Comparison of ENCODE assay signal across 8 cellular contexts in genomic region chr15:44712108-44713005, GRCh38. TPM values are rescaled to one million over a fixed set of nuclear protein-coding genes. Genes with fewer than 3 reads are reported as not detected.
DNase-seq lines count a peak whose midpoint lies in the region; ATAC-seq, FAIRE-seq and TF ChIP-seq lines count a peak whose summit lies in the region.

No MANE protein-coding gene starts in this region.

- FAIRE-seq in HepG2 (lab: Jason Lieb, UNC) = no peak

- in situ Hi-C loops in HepG2 (cut with HindIII; ENCODE audit: extremely low pct_ligation_motif_present, low pct_unique_long_range_greater_than_20kb) = no loop called here

- intact Hi-C loops in HepG2 (cut with micrococcal nuclease; ENCODE audit: unreplicated experiment) = no loop called here

- POLR2A ChIA-PET in HepG2 (lab: Yijun Ruan, JAX) = interaction anchor here (0.6 to 6.6 kb wide), 16 partner anchors 9 to 375 kb away, joined by 3 to 157 read pairs (median 4); partner anchors contain the start of genes EIF3J, SPG11 and TRIM69

- TF ChIP-seq EP300 in HepG2 (IDR thresholded peaks at IDR 0.05; ENCODE audit: low read depth in 2 of 2, low read length in 2 of 2) (no peak), HepG2 (CRISPR knock-in tag; IDR thresholded peaks at IDR 0.05; ENCODE audit: borderline replicate concordance) (no peak)

- peak overlapping the region; percentile 88 for H3K4me2 ChIP-seq in HepG2 (ENCODE audit: low read depth, low read length)

- H3K9ac ChIP-seq in duodenal mucosa (ENCODE audit: low read depth in 1 of 2, low read length in 2 of 2) = peak overlapping the region; percentile 98 to 100
- peak overlapping the region; percentile 94 for H3K9ac ChIP-seq in HepG2 (ENCODE audit: insufficient read depth, low read depth, low read length)

- BruUV-seq in HepG2 (replicated peaks; lab: Mats Ljungman, UMichigan) = TSS peak; percentile 72

- peaks cover 28 to 40% of the 10 kb centered on the region in 2 donors for H3K4me1 ChIP-seq in duodenal mucosa (ENCODE audit: control insufficient read depth in 1 of 2, insufficient read depth in 2 of 2, low read length in 2 of 2)
- H3K4me1 ChIP-seq in HepG2 (ENCODE audit: insufficient read depth, low read length) = peaks cover 28% of the 10 kb centered on the region

- H3K4me3 ChIP-seq in duodenal mucosa (ENCODE audit: low read depth in 1 of 2, low read length in 2 of 2) (peak overlapping the region; percentile 87 to 88), HepG2 (replicated peaks in 1 of 3; ENCODE audit: insufficient read depth in 1 of 3, low read depth in 2 of 3, low read length in 3 of 3) (peak overlapping the region; percentile 85 to 99 (median 96))

- peaks cover 17% of the 10 kb centered on the region; the same call in 1 of the 2 replicates for H4K20me1 ChIP-seq in HepG2 (ENCODE audit: insufficient read depth, low read length)

- H3K27ac ChIP-seq in duodenal mucosa (ENCODE audit: low read depth, low read length) = peak overlapping the region; percentile 100
- H3K27ac ChIP-seq in HepG2 (ENCODE audit: extremely low read length, insufficient read depth, low read length) = peak overlapping the region; percentile 96

- no peak for TF ChIP-seq RAD21 in HepG2 (CRISPR knock-in tag; IDR thresholded peaks at IDR 0.05)

- no peaks in the 10 kb centered on the region for H3K27me3 ChIP-seq in duodenal mucosa (ENCODE audit: control insufficient read depth in 1 of 2, insufficient read depth in 2 of 2, low read length in 2 of 2)
- H3K27me3 ChIP-seq in HepG2 (ENCODE audit: control insufficient read depth in 1 of 2, insufficient read depth in 2 of 2, low read length in 2 of 2) = no peaks in the 10 kb centered on the region; a peak in 1 of 5 replicates

- peaks cover 39% of the 10 kb centered on the region for H3K79me2 ChIP-seq in HepG2 (ENCODE audit: insufficient read depth, low read length)

- WGBS in HepG2 (ENCODE audit: low lambda C conversion rate) = 3% methylated on average over 32 of the region's 35 CpGs

- TF ChIP-seq CTCF in HepG2 (CRISPR knock-in tag; IDR thresholded peaks at IDR 0.05) = no peak

- no peak overlapping the region for H2AFZ ChIP-seq in HepG2 (ENCODE audit: low read length)

- CTCF ChIA-PET in HepG2 (lab: Yijun Ruan, JAX; ENCODE audit: low intra/inter-chr PET ratio, low total read pairs) = no interaction called here

- H3K36me3 ChIP-seq in duodenal mucosa (ENCODE audit: control insufficient read depth in 1 of 2, insufficient read depth in 2 of 2, low read length in 2 of 2) = peaks cover 25 to 30% of the 10 kb centered on the region in 2 donors
- H3K36me3 ChIP-seq in HepG2 (replicated peaks in 1 of 2; ENCODE audit: control insufficient read depth in 1 of 2, insufficient read depth in 2 of 2, low read length in 2 of 2) = peaks cover 7 to 25% of the 10 kb centered on the region in 2 experiments

- peak; percentile 54 for DNase-seq in AG08395 (ENCODE audit: low spot score)
- DNase-seq in NCI-H510A treated with DMSO at 0.1 percent for 48 hours (lab: John Stamatoyannopoulos, UW) = peak; percentile 26
- peak; percentile 48 for DNase-seq in activated CD4-positive, alpha-beta T cell treated with anti-CD3 and anti-CD28 coated beads for 1 hour
- DNase-seq in HepG2 (ENCODE audit: low spot score) = peak; percentile 43
- DNase-seq in stimulated activated CD4-positive, alpha-beta T cell treated with anti-CD3 and anti-CD28 coated beads, Interleukin-4, amount 100 ng/mL, for 24 hours = peak; percentile 79

- no peak for TF ChIP-seq POLR2A in HepG2 (IDR thresholded peaks at IDR 0.05; ENCODE audit: insufficient read depth in 1 of 2, low read depth in 2 of 2, low read length in 2 of 2)

- H3K9me3 ChIP-seq in duodenal mucosa (ENCODE audit: control insufficient read depth in 1 of 2, low read length in 2 of 2) (no peaks in the 10 kb centered on the region), HepG2 (ENCODE audit: low read length) (no peaks in the 10 kb centered on the region)

- ATAC-seq in GM19372 (IDR thresholded peaks at IDR 0.05; ENCODE audit: low read depth, unreplicated experiment) (peak; percentile 18), HepG2 (peak; percentile 74), GM21737 (IDR thresholded peaks at IDR 0.05; ENCODE audit: unreplicated experiment) (no peak)

RNA-seq across cellular contexts. Expression of gene B2M, which starts 1.0 kb away (rescaled TPM):
- total RNA-seq in HepG2 (2016; rRNA removed; fragmentation: Illumina TruSeq; extraction: Trizol) = 530 and 784 TPM in 2 replicates
- total RNA-seq in HepG2 (2016; cell fraction: cytosol; rRNA removed; fragmentation: Illumina TruSeq; extraction: Trizol; ENCODE audit: low read depth) = 119 and 125 TPM in 2 replicates
- total RNA-seq in HepG2 (2016; cell fraction: insoluble cytoplasmic fraction; rRNA removed; fragmentation: Illumina TruSeq; extraction: Trizol) = 505 and 836 TPM in 2 replicates
- 137 and 145 TPM in 2 replicates for total RNA-seq in HepG2 (2016; cell fraction: membrane; rRNA removed; fragmentation: Illumina TruSeq; extraction: Trizol)
- 527 and 591 TPM in 2 replicates for total RNA-seq in HepG2 (2016; cell fraction: nucleus; rRNA removed; fragmentation: Illumina TruSeq; extraction: Trizol)
- polyA plus RNA-seq in HepG2 (2011; rRNA removed) = 754 and 857 TPM in 2 replicates
- 1,404 and 3,087 TPM in 2 replicates for polyA plus RNA-seq in HepG2 (2011; cell fraction: cytosol; rRNA removed)
- polyA plus RNA-seq in HepG2 (2011; cell fraction: nucleus; rRNA removed) = 194 and 300 TPM in 2 replicates
- polyA plus RNA-seq in HepG2 (2012) = 589 and 873 TPM in 2 replicates
- 135 and 139 TPM in 2 replicates for polyA plus RNA-seq in HepG2 (2016; cell fraction: cytosol; fragmentation: Illumina TruSeq; extraction: Trizol; ENCODE audit: low read depth)
- 442 and 475 TPM in 2 replicates for polyA plus RNA-seq in HepG2 (2016; cell fraction: insoluble cytoplasmic fraction; fragmentation: Illumina TruSeq; extraction: Trizol; ENCODE audit: low read depth)
- 123 and 125 TPM in 2 replicates for polyA plus RNA-seq in HepG2 (2016; cell fraction: membrane; fragmentation: Illumina TruSeq; extraction: Trizol; ENCODE audit: low read depth)
- polyA plus RNA-seq in HepG2 (2016; cell fraction: nucleus; fragmentation: Illumina TruSeq; extraction: Trizol; ENCODE audit: insufficient read depth, low read depth) = 916 and 917 TPM in 2 replicates
- polyA minus RNA-seq in HepG2 (2011; rRNA and poly(A)+ RNA removed; ENCODE audit: low replicate concordance) = 191 and 793 TPM in 2 replicates
- polyA minus RNA-seq in HepG2 (2011; cell fraction: cytosol; rRNA and poly(A)+ RNA removed) = 308 and 333 TPM in 2 replicates
- 168 and 193 TPM in 2 replicates for polyA minus RNA-seq in HepG2 (2011; cell fraction: nucleus; rRNA and poly(A)+ RNA removed)

RNA-seq across cellular contexts. Expression of gene PATL2, which starts 1.2 kb away (rescaled TPM):
- 0.15 TPM in 1 of 2 replicates, not detected in the other for total RNA-seq in HepG2 (2016; rRNA removed; fragmentation: Illumina TruSeq; extraction: Trizol)
- 0.30 TPM in 1 of 2 replicates, not detected in the other for total RNA-seq in HepG2 (2016; cell fraction: cytosol; rRNA removed; fragmentation: Illumina TruSeq; extraction: Trizol; ENCODE audit: low read depth)
- 0.11 and 0.30 TPM in 2 replicates for total RNA-seq in HepG2 (2016; cell fraction: insoluble cytoplasmic fraction; rRNA removed; fragmentation: Illumina TruSeq; extraction: Trizol)
- 0.14 TPM in 1 of 2 replicates, not detected in the other for total RNA-seq in HepG2 (2016; cell fraction: membrane; rRNA removed; fragmentation: Illumina TruSeq; extraction: Trizol)
- 0.71 TPM in 1 of 2 replicates, not detected in the other for total RNA-seq in HepG2 (2016; cell fraction: nucleus; rRNA removed; fragmentation: Illumina TruSeq; extraction: Trizol)
- polyA plus RNA-seq in HepG2 (2011; rRNA removed) = 0.37 and 0.53 TPM in 2 replicates
- 0.11 and 0.32 TPM in 2 replicates for polyA plus RNA-seq in HepG2 (2011; cell fraction: cytosol; rRNA removed)
- polyA plus RNA-seq in HepG2 (2011; cell fraction: nucleus; rRNA removed) = 2.6 TPM in 2 replicates
- 0.44 and 0.49 TPM in 2 replicates for polyA plus RNA-seq in HepG2 (2012)
- 0.24 TPM in 1 of 2 replicates, not detected in the other for polyA plus RNA-seq in HepG2 (2016; cell fraction: cytosol; fragmentation: Illumina TruSeq; extraction: Trizol; ENCODE audit: low read depth)
- 0.27 TPM in 1 of 2 replicates, not detected in the other for polyA plus RNA-seq in HepG2 (2016; cell fraction: insoluble cytoplasmic fraction; fragmentation: Illumina TruSeq; extraction: Trizol; ENCODE audit: low read depth)
- 0.09 TPM in 1 of 2 replicates, not detected in the other for polyA plus RNA-seq in HepG2 (2016; cell fraction: membrane; fragmentation: Illumina TruSeq; extraction: Trizol; ENCODE audit: low read depth)
- polyA plus RNA-seq in HepG2 (2016; cell fraction: nucleus; fragmentation: Illumina TruSeq; extraction: Trizol; ENCODE audit: insufficient read depth, low read depth) = 0.56 and 1.5 TPM in 2 replicates
- 1.1 TPM in 1 of 2 replicates, not detected in the other for polyA minus RNA-seq in HepG2 (2011; rRNA and poly(A)+ RNA removed; ENCODE audit: low replicate concordance)
- not detected in 2 replicates for polyA minus RNA-seq in HepG2 (2011; cell fraction: cytosol; rRNA and poly(A)+ RNA removed)
- 0.39 and 1.5 TPM in 2 replicates for polyA minus RNA-seq in HepG2 (2011; cell fraction: nucleus; rRNA and poly(A)+ RNA removed)

RNA-seq across cellular contexts. Expression of gene TRIM69, which starts 24.0 kb away (rescaled TPM):
- total RNA-seq in HepG2 (2016; rRNA removed; fragmentation: Illumina TruSeq; extraction: Trizol) = 2.6 and 4.0 TPM in 2 replicates
- 2.6 and 3.3 TPM in 2 replicates for total RNA-seq in HepG2 (2016; cell fraction: cytosol; rRNA removed; fragmentation: Illumina TruSeq; extraction: Trizol; ENCODE audit: low read depth)
- 2.7 and 3.4 TPM in 2 replicates for total RNA-seq in HepG2 (2016; cell fraction: insoluble cytoplasmic fraction; rRNA removed; fragmentation: Illumina TruSeq; extraction: Trizol)
- total RNA-seq in HepG2 (2016; cell fraction: membrane; rRNA removed; fragmentation: Illumina TruSeq; extraction: Trizol) = 5.1 and 6.1 TPM in 2 replicates
- total RNA-seq in HepG2 (2016; cell fraction: nucleus; rRNA removed; fragmentation: Illumina TruSeq; extraction: Trizol) = 2.0 TPM in 2 replicates
- 2.7 and 3.2 TPM in 2 replicates for polyA plus RNA-seq in HepG2 (2011; rRNA removed)
- polyA plus RNA-seq in HepG2 (2011; cell fraction: cytosol; rRNA removed) = 2.1 and 2.9 TPM in 2 replicates
- polyA plus RNA-seq in HepG2 (2011; cell fraction: nucleus; rRNA removed) = 0.88 and 1.4 TPM in 2 replicates
- polyA plus RNA-seq in HepG2 (2012) = 2.3 and 2.6 TPM in 2 replicates
- 2.8 and 4.0 TPM in 2 replicates for polyA plus RNA-seq in HepG2 (2016; cell fraction: cytosol; fragmentation: Illumina TruSeq; extraction: Trizol; ENCODE audit: low read depth)
- polyA plus RNA-seq in HepG2 (2016; cell fraction: insoluble cytoplasmic fraction; fragmentation: Illumina TruSeq; extraction: Trizol; ENCODE audit: low read depth) = 5.4 and 8.8 TPM in 2 replicates
- polyA plus RNA-seq in HepG2 (2016; cell fraction: membrane; fragmentation: Illumina TruSeq; extraction: Trizol; ENCODE audit: low read depth) = 5.4 and 6.5 TPM in 2 replicates
- polyA plus RNA-seq in HepG2 (2016; cell fraction: nucleus; fragmentation: Illumina TruSeq; extraction: Trizol; ENCODE audit: insufficient read depth, low read depth) = 2.5 and 2.8 TPM in 2 replicates
- 3.3 and 13.1 TPM in 2 replicates for polyA minus RNA-seq in HepG2 (2011; rRNA and poly(A)+ RNA removed; ENCODE audit: low replicate concordance)
- 2.7 and 3.2 TPM in 2 replicates for polyA minus RNA-seq in HepG2 (2011; cell fraction: cytosol; rRNA and poly(A)+ RNA removed)
- polyA minus RNA-seq in HepG2 (2011; cell fraction: nucleus; rRNA and poly(A)+ RNA removed) = 1.7 and 2.2 TPM in 2 replicates

RNA-seq across cellular contexts. Expression of gene SPG11, which starts 48.9 kb away (rescaled TPM):
- total RNA-seq in HepG2 (2016; rRNA removed; fragmentation: Illumina TruSeq; extraction: Trizol) = 31.5 and 35.0 TPM in 2 replicates
- 17.8 and 19.8 TPM in 2 replicates for total RNA-seq in HepG2 (2016; cell fraction: cytosol; rRNA removed; fragmentation: Illumina TruSeq; extraction: Trizol; ENCODE audit: low read depth)
- total RNA-seq in HepG2 (2016; cell fraction: insoluble cytoplasmic fraction; rRNA removed; fragmentation: Illumina TruSeq; extraction: Trizol) = 35.7 and 36.6 TPM in 2 replicates
- total RNA-seq in HepG2 (2016; cell fraction: membrane; rRNA removed; fragmentation: Illumina TruSeq; extraction: Trizol) = 18.9 and 19.7 TPM in 2 replicates
- total RNA-seq in HepG2 (2016; cell fraction: nucleus; rRNA removed; fragmentation: Illumina TruSeq; extraction: Trizol) = 39.3 and 47.3 TPM in 2 replicates
- 40.7 and 44.5 TPM in 2 replicates for polyA plus RNA-seq in HepG2 (2011; rRNA removed)
- polyA plus RNA-seq in HepG2 (2011; cell fraction: cytosol; rRNA removed) = 26.2 and 28.9 TPM in 2 replicates
- 52.6 and 61.8 TPM in 2 replicates for polyA plus RNA-seq in HepG2 (2011; cell fraction: nucleus; rRNA removed)
- 19.4 and 21.0 TPM in 2 replicates for polyA plus RNA-seq in HepG2 (2012)
- polyA plus RNA-seq in HepG2 (2016; cell fraction: cytosol; fragmentation: Illumina TruSeq; extraction: Trizol; ENCODE audit: low read depth) = 1.7 and 2.1 TPM in 2 replicates
- polyA plus RNA-seq in HepG2 (2016; cell fraction: insoluble cytoplasmic fraction; fragmentation: Illumina TruSeq; extraction: Trizol; ENCODE audit: low read depth) = 26.2 and 26.5 TPM in 2 replicates
- 3.5 and 4.5 TPM in 2 replicates for polyA plus RNA-seq in HepG2 (2016; cell fraction: membrane; fragmentation: Illumina TruSeq; extraction: Trizol; ENCODE audit: low read depth)
- polyA plus RNA-seq in HepG2 (2016; cell fraction: nucleus; fragmentation: Illumina TruSeq; extraction: Trizol; ENCODE audit: insufficient read depth, low read depth) = 47.3 and 52.3 TPM in 2 replicates
- 115 and 186 TPM in 2 replicates for polyA minus RNA-seq in HepG2 (2011; rRNA and poly(A)+ RNA removed; ENCODE audit: low replicate concordance)
- polyA minus RNA-seq in HepG2 (2011; cell fraction: cytosol; rRNA and poly(A)+ RNA removed) = 24.8 and 26.5 TPM in 2 replicates
- polyA minus RNA-seq in HepG2 (2011; cell fraction: nucleus; rRNA and poly(A)+ RNA removed) = 93.0 and 127 TPM in 2 replicates

Comparison
In these comparisons a context has a peak if more than half of its experiments do, and no peak if none do; other contexts are left out.
1. DNase-seq: peak in every context shown above with its lines; median percentile 79 in stimulated activated CD4-positive, alpha-beta T cell treated with anti-CD3 and anti-CD28 coated beads, Interleukin-4, amount 100 ng/mL, for 24 hours; 54 in AG08395; 48 in activated CD4-positive, alpha-beta T cell treated with anti-CD3 and anti-CD28 coated beads for 1 hour; 43 in HepG2; 26 in NCI-H510A treated with DMSO at 0.1 percent for 48 hours.